Comparison of ENCODE assay signal across 8 cellular contexts in the genomic region with DNA sequence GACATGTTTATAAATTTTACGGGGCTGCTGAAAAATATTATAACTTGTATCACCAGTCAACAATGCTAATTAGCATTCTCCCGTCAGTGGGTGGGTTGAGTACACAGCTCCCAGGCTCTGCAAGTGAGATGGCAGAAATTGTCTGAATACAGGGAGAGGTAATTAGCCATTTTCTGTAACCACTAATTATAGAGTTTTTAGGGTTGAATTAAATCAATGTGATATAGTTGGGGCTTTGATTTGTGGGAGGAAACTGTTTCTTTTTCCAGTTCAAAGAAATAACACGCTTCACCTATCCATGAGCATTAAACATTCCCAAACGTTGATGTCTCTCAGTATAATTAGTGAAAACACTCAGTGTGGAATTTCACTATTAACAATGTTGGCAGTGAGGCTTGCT. TPM values are rescaled to one million over a fixed set of nuclear protein-coding genes. Genes with fewer than 3 reads are reported as not detected.
DNase-seq lines count a peak whose midpoint lies in the region; ATAC-seq, FAIRE-seq and TF ChIP-seq lines count a peak whose summit lies in the region.

No MANE protein-coding gene starts in this region.

- peak overlapping the region; percentile 57 for H3K27ac Mint-ChIP-seq in activated CD4-positive, alpha-beta T cell treated with anti-CD3 and anti-CD28 coated beads, Interleukin-2, amount 10 ng/mL, durations not matched to agents 24 days and 14 days
- no peak overlapping the region for H3K27ac Mint-ChIP-seq in activated CD8-positive, alpha-beta T cell treated with anti-CD3 and anti-CD28 coated beads for 36 hours

- no peak for FAIRE-seq in RCC 7860 (lab: Jason Lieb, UNC)

- POLR2A ChIA-PET in activated CD8-positive, alpha-beta T cell treated with anti-CD3 and anti-CD28 coated beads for 36 hours (lab: Charles Lee) = no interaction called here
- POLR2A ChIA-PET in HEK293T (lab: Yijun Ruan, JAX) = interaction anchor here (1.4 kb wide), 1 partner anchor 64 kb away, joined by 3 read pairs; no protein-coding TSS in a partner anchor

- H3K4me3 ChIP-seq in iPS-18c (ENCODE audit: insufficient read depth, low read depth, low read length) (peak overlapping the region; percentile 79), stomach smooth muscle (ENCODE audit: low read length in 2 of 2) (peak overlapping the region; percentile 23 to 83), thyroid gland (replicated peaks in 1 of 3) (no peak overlapping the region)

- TF ChIP-seq POLR2A in thyroid gland (IDR thresholded peaks at IDR 0.05) = no peak

- no peak for ATAC-seq in activated CD8-positive, alpha-beta T cell treated with anti-CD3 and anti-CD28 coated beads for 36 hours

- H3K27ac ChIP-seq in stomach smooth muscle (ENCODE audit: low read length) (no peak overlapping the region), thyroid gland (peak overlapping the region in 1 of 3 donors; percentile 19)

- no peaks in the 10 kb centered on the region for H3K36me3 ChIP-seq in stomach smooth muscle (ENCODE audit: control insufficient read depth in 2 of 2, insufficient read depth in 2 of 2, low read length in 2 of 2)
- no peaks in the 10 kb centered on the region for H3K36me3 ChIP-seq in thyroid gland

- H3K4me1 ChIP-seq in stomach smooth muscle (ENCODE audit: control insufficient read depth, insufficient read depth, low read length) (peaks cover 12% of the 10 kb centered on the region), thyroid gland (peaks cover 13 to 20% of the 10 kb centered on the region in 2 donors)

- H3K4me1 Mint-ChIP-seq in activated CD4-positive, alpha-beta T cell treated with anti-CD3 and anti-CD28 coated beads, Interleukin-2, amount 10 ng/mL, durations not matched to agents 24 days and 14 days = peaks cover 19% of the 10 kb centered on the region
- H3K4me1 Mint-ChIP-seq in activated CD8-positive, alpha-beta T cell treated with anti-CD3 and anti-CD28 coated beads for 36 hours (ENCODE audit: low read depth) = peaks cover 11% of the 10 kb centered on the region

- DNase-seq in activated CD4-positive, alpha-beta T cell treated with anti-CD3 and anti-CD28 coated beads, Interleukin-2, amount 10 ng/mL, durations not matched to agents 24 days and 14 days = no peak
- DNase-seq in activated CD4-positive, alpha-beta T cell treated with anti-CD3 and anti-CD28 coated beads for 48 hours = no peak
- DNase-seq in activated CD8-positive, alpha-beta T cell treated with anti-CD3 and anti-CD28 coated beads for 36 hours = no peak
- DNase-seq in HEK293T (ENCODE audit: extremely low spot score) = no peak
- DNase-seq in RCC 7860 (ENCODE audit: low spot score) = no peak
- no peak for DNase-seq in thyroid gland

- WGBS in thyroid gland, 2 donors = 59 to 61% methylated on average over 4 of the region's 4 CpGs

- no peak for TF ChIP-seq CTCF in activated CD8-positive, alpha-beta T cell treated with anti-CD3 and anti-CD28 coated beads for 36 hours (IDR thresholded peaks at IDR 0.05)
- no peak for TF ChIP-seq CTCF in thyroid gland (IDR thresholded peaks at IDR 0.05)

- peaks cover 18% of the 10 kb centered on the region for H3K9me3 Mint-ChIP-seq in activated CD4-positive, alpha-beta T cell treated with anti-CD3 and anti-CD28 coated beads, Interleukin-2, amount 10 ng/mL, durations not matched to agents 24 days and 14 days
- H3K9me3 Mint-ChIP-seq in activated CD8-positive, alpha-beta T cell treated with anti-CD3 and anti-CD28 coated beads for 36 hours = peaks cover 11% of the 10 kb centered on the region

- CTCF ChIA-PET in activated CD8-positive, alpha-beta T cell treated with anti-CD3 and anti-CD28 coated beads for 36 hours (lab: Charles Lee) = interaction anchor here (1.2 kb wide), 1 partner anchor 64 kb away, joined by 4 read pairs; no protein-coding TSS in a partner anchor
- CTCF ChIA-PET in HEK293T (lab: Yijun Ruan, JAX) = no interaction called here

- H3K36me3 Mint-ChIP-seq in activated CD4-positive, alpha-beta T cell treated with anti-CD3 and anti-CD28 coated beads, Interleukin-2, amount 10 ng/mL, durations not matched to agents 24 days and 14 days (ENCODE audit: low read depth) = peaks cover 7% of the 10 kb centered on the region
- H3K36me3 Mint-ChIP-seq in activated CD8-positive, alpha-beta T cell treated with anti-CD3 and anti-CD28 coated beads for 36 hours (ENCODE audit: low read depth) = peaks cover 5% of the 10 kb centered on the region

- H3K27me3 Mint-ChIP-seq in activated CD4-positive, alpha-beta T cell treated with anti-CD3 and anti-CD28 coated beads, Interleukin-2, amount 10 ng/mL, durations not matched to agents 24 days and 14 days = peaks cover 21% of the 10 kb centered on the region
- peaks cover 28% of the 10 kb centered on the region for H3K27me3 Mint-ChIP-seq in activated CD8-positive, alpha-beta T cell treated with anti-CD3 and anti-CD28 coated beads for 36 hours

- peaks cover 0 to 3% of the 10 kb centered on the region in 2 donors for H3K27me3 ChIP-seq in stomach smooth muscle (ENCODE audit: control insufficient read depth in 1 of 2, insufficient read depth in 2 of 2, low read length in 2 of 2)
- H3K27me3 ChIP-seq in thyroid gland = no peaks in the 10 kb centered on the region

- H3K9ac ChIP-seq in stomach smooth muscle (ENCODE audit: low read length in 2 of 2) = peak overlapping the region in 1 of 2 donors; percentile 44

- peak overlapping the region; percentile 87 for H3K4me3 Mint-ChIP-seq in activated CD4-positive, alpha-beta T cell treated with anti-CD3 and anti-CD28 coated beads, Interleukin-2, amount 10 ng/mL, durations not matched to agents 24 days and 14 days
- peak overlapping the region; percentile 74 for H3K4me3 Mint-ChIP-seq in activated CD8-positive, alpha-beta T cell treated with anti-CD3 and anti-CD28 coated beads for 36 hours

- intact Hi-C loops in activated CD4-positive, alpha-beta T cell treated with anti-CD3 and anti-CD28 coated beads, Interleukin-2, amount 10 ng/mL, durations not matched to agents 24 days and 14 days (cut with micrococcal nuclease) = loop anchor here (5.0 to 10.0 kb wide), 3 partner anchors 36 to 888 kb away; a partner anchor contains a TSS
- intact Hi-C loops in activated CD8-positive, alpha-beta T cell treated with anti-CD3 and anti-CD28 coated beads for 36 hours (cut with micrococcal nuclease) = no loop called here
- intact Hi-C loops in thyroid gland (cut with DNase I) = no loop called here

- H3K9me3 ChIP-seq in iPS-18c (ENCODE audit: control insufficient read depth, insufficient read depth, low read length) (peaks cover 2% of the 10 kb centered on the region), stomach smooth muscle (ENCODE audit: control insufficient read depth in 2 of 2, low read length in 2 of 2) (peaks cover 0 to 9% of the 10 kb centered on the region in 2 donors), thyroid gland (no peaks in the 10 kb centered on the region)

TF ChIP-seq in HEK293T, 16 proteins besides CTCF, POLR2A, EP300 and RAD21:
- TF ChIP-seq HDGF (IDR thresholded peaks at IDR 0.05; ENCODE audit: borderline replicate concordance) = no peak
- TF ChIP-seq SP1 (IDR thresholded peaks at IDR 0.05) = no peak
- TF ChIP-seq, protein P1, sequence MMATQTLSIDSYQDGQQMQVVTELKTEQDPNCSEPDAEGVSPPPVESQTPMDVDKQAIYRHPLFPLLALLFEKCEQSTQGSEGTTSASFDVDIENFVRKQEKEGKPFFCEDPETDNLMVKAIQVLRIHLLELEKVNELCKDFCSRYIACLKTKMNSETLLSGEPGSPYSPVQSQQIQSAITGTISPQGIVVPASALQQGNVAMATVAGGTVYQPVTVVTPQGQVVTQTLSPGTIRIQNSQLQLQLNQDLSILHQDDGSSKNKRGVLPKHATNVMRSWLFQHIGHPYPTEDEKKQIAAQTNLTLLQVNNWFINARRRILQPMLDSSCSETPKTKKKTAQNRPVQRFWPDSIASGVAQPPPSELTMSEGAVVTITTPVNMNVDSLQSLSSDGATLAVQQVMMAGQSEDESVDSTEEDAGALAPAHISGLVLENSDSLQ (IDR thresholded peaks at IDR 0.05) = no peak
- no peak for TF ChIP-seq LEF1 (IDR thresholded peaks at IDR 0.05; ENCODE audit: borderline replicate concordance)
- TF ChIP-seq NFRKB (IDR thresholded peaks at IDR 0.05) = no peak
- no peak for TF ChIP-seq ELF4 (IDR thresholded peaks at IDR 0.05)
- no peak for TF ChIP-seq FOXA1 (IDR thresholded peaks at IDR 0.05)
- no peak for TF ChIP-seq ARNT (IDR thresholded peaks at IDR 0.05)

RNA-seq across cellular contexts. Expression of a gene that starts 1.4 kb away (rescaled TPM):
- 7.6 and 7.8 TPM in 2 replicates for total RNA-seq in activated CD4-positive, alpha-beta T cell treated with anti-CD3 and anti-CD28 coated beads, Interleukin-2, amount 10 ng/mL, durations not matched to agents 24 days and 14 days
- total RNA-seq in activated CD8-positive, alpha-beta T cell treated with anti-CD3 and anti-CD28 coated beads for 36 hours = 1 to 10 TPM; 1.9 to 2.7 TPM
- total RNA-seq in thyroid gland = 10 to 100 TPM; 10.9 to 22.8 (median 14.8) TPM

Comparison
In these comparisons a context has a peak if more than half of its experiments do, and no peak if none do; other contexts are left out.
1. H3K4me3 ChIP-seq: peak in iPS-18c (single experiment) and stomach smooth muscle (2 of 2); none in thyroid gland (0 of 3).